8 cellular contexts compared by ENCODE assay signal in genomic region chr19:49127674-49128544, GRCh38. TPM values are rescaled to one million over a fixed set of nuclear protein-coding genes. Genes with fewer than 3 reads are reported as not detected.
DNase-seq lines count a peak whose midpoint lies in the region; TF ChIP-seq lines count a peak whose summit lies in the region.

No MANE protein-coding gene starts in this region.

- H3K36me3 ChIP-seq in H7 (replicated peaks; ENCODE audit: control insufficient read depth, insufficient read depth, low read length) (no peaks in the 10 kb centered on the region; the same call in 1 of the 2 replicates), Loucy (ENCODE audit: insufficient read depth, low read length) (no peaks in the 10 kb centered on the region), neuron (ENCODE audit: insufficient read depth, low read length) (no peaks in the 10 kb centered on the region), stomach smooth muscle (ENCODE audit: control insufficient read depth in 2 of 2, insufficient read depth in 2 of 2, low read length in 2 of 2) (no peaks in the 10 kb centered on the region)

- H2AFZ ChIP-seq in Loucy (ENCODE audit: low read length): peak overlapping the region; percentile 97
- peak overlapping the region; percentile 4 for H2AFZ ChIP-seq in neuron (ENCODE audit: low read depth, low read length)

- DNase-seq in ELR (ENCODE audit: low read depth) (peak; percentile 97), H7 (peak; percentile 99), fibroblast of villous mesenchyme (ENCODE audit: low read depth) (peak; percentile 97)
- DNase-seq in activated effector memory CD4-positive, alpha-beta T cell treated with anti-CD3 and anti-CD28 coated beads, Interleukin-2, amount 50 U/mL, for 16 hours: peak; percentile 96

- TF ChIP-seq CTCF in Loucy (conservative IDR thresholded peaks at IDR 0.05; ENCODE audit: low read length) (no peak), fibroblast of villous mesenchyme (IDR thresholded peaks at IDR 0.05; ENCODE audit: insufficient read depth, low read depth, low read length) (peak; percentile 8)

- no peak overlapping the region for H3K27ac ChIP-seq in stomach smooth muscle (ENCODE audit: low read length)

- peak overlapping the region; percentile 50 for H3K4me3 ChIP-seq in H7 (ENCODE audit: insufficient read depth, low read depth, low read length)
- H3K4me3 ChIP-seq in Loucy (ENCODE audit: low read length, poor library complexity, severe bottlenecking): peak overlapping the region; percentile 69
- H3K4me3 ChIP-seq in fibroblast of villous mesenchyme (ENCODE audit: low read depth, low read length): peak overlapping the region; percentile 61
- peak overlapping the region; percentile 55 for H3K4me3 ChIP-seq in neuron (ENCODE audit: low read length)
- H3K4me3 ChIP-seq in stomach smooth muscle (ENCODE audit: low read length in 2 of 2): peak overlapping the region; percentile 64 to 71

- H3K9ac ChIP-seq in Loucy (ENCODE audit: low read depth, low read length, poor library complexity, severe bottlenecking): peak overlapping the region; percentile 54
- H3K9ac ChIP-seq in stomach smooth muscle (ENCODE audit: low read length in 2 of 2): no peak overlapping the region

- TF ChIP-seq POLR2A in Raji (IDR thresholded peaks at IDR 0.05; ENCODE audit: insufficient read depth, low read depth, low read length): peak; percentile 64

- peak overlapping the region; percentile 83 for H3K4me2 ChIP-seq in Loucy (ENCODE audit: low read depth, low read length, poor library complexity, severe bottlenecking)

- no peaks in the 10 kb centered on the region for H3K79me2 ChIP-seq in Loucy (ENCODE audit: insufficient read depth, low read length)

- H3K9me2 ChIP-seq in Loucy (replicated peaks; ENCODE audit: low read depth, low read length): no peaks in the 10 kb centered on the region

- H3K9me3 ChIP-seq in Loucy (ENCODE audit: insufficient read depth, low read depth, low read length) (no peaks in the 10 kb centered on the region), neuron (ENCODE audit: low read length) (peaks cover 2% of the 10 kb centered on the region), stomach smooth muscle (ENCODE audit: control insufficient read depth in 2 of 2, low read length in 2 of 2) (no peaks in the 10 kb centered on the region)

- no peaks in the 10 kb centered on the region for H4K20me1 ChIP-seq in Loucy (ENCODE audit: insufficient read depth, low read length, poor library complexity, severe bottlenecking)

- no peaks in the 10 kb centered on the region for H3F3A ChIP-seq in Loucy (ENCODE audit: low read depth)

- peaks cover 9% of the 10 kb centered on the region for H3K4me1 ChIP-seq in Loucy (ENCODE audit: insufficient read depth, low read length, poor library complexity, severe bottlenecking)
- H3K4me1 ChIP-seq in neuron (ENCODE audit: insufficient read depth, low read length): peaks cover 7% of the 10 kb centered on the region
- peaks cover 14% of the 10 kb centered on the region for H3K4me1 ChIP-seq in stomach smooth muscle (ENCODE audit: control insufficient read depth, insufficient read depth, low read length)

- H3K27me3 ChIP-seq in H7 (ENCODE audit: control insufficient read depth, insufficient read depth, low read length) (peaks cover 25% of the 10 kb centered on the region; the same call in 1 of the 2 replicates), Loucy (ENCODE audit: insufficient read depth, low read length, poor library complexity, severe bottlenecking) (no peaks in the 10 kb centered on the region), neuron (ENCODE audit: insufficient read depth, low read length) (no peaks in the 10 kb centered on the region), stomach smooth muscle (ENCODE audit: control insufficient read depth in 1 of 2, insufficient read depth in 2 of 2, low read length in 2 of 2) (no peaks in the 10 kb centered on the region)

RNA-seq across cellular contexts. Expression of gene PPFIA3, which starts 8.6 kb away (rescaled TPM):
- total RNA-seq in H7 (2014; rRNA removed; shearing (Covaris generic)): 21.1 and 23.6 TPM in 2 replicates
- total RNA-seq in fibroblast of villous mesenchyme: 1.6 and 2.2 TPM in 2 replicates

RNA-seq across cellular contexts. Expression of gene C19orf73, which starts 9.0 kb away (rescaled TPM):
- 1.4 and 3.2 TPM in 2 replicates for total RNA-seq in H7 (2014; rRNA removed; shearing (Covaris generic))
- 0.32 TPM in 1 of 2 replicates, not detected in the other for total RNA-seq in fibroblast of villous mesenchyme

RNA-seq across cellular contexts. Expression of gene LIN7B, which starts 13.7 kb away (rescaled TPM):
- 2.2 and 4.1 TPM in 2 replicates for total RNA-seq in H7 (2014; rRNA removed; shearing (Covaris generic))
- total RNA-seq in fibroblast of villous mesenchyme: 4.8 and 6.5 TPM in 2 replicates

RNA-seq across cellular contexts. Expression of gene HRC, which starts 27.3 kb away (rescaled TPM):
- total RNA-seq in H7 (2014; rRNA removed; shearing (Covaris generic)): 0.45 and 0.81 TPM in 2 replicates
- under 0.01 TPM in 1 of 2 replicates, not detected in the other for total RNA-seq in fibroblast of villous mesenchyme

RNA-seq across cellular contexts. Expression of gene TRPM4, which starts 29.7 kb away (rescaled TPM):
- total RNA-seq in H7 (2014; rRNA removed; shearing (Covaris generic)): 10.2 and 12.8 TPM in 2 replicates
- 17.3 and 18.0 TPM in 2 replicates for total RNA-seq in fibroblast of villous mesenchyme
